ENCODE assay signal across 1 cellular context in the genomic region with DNA sequence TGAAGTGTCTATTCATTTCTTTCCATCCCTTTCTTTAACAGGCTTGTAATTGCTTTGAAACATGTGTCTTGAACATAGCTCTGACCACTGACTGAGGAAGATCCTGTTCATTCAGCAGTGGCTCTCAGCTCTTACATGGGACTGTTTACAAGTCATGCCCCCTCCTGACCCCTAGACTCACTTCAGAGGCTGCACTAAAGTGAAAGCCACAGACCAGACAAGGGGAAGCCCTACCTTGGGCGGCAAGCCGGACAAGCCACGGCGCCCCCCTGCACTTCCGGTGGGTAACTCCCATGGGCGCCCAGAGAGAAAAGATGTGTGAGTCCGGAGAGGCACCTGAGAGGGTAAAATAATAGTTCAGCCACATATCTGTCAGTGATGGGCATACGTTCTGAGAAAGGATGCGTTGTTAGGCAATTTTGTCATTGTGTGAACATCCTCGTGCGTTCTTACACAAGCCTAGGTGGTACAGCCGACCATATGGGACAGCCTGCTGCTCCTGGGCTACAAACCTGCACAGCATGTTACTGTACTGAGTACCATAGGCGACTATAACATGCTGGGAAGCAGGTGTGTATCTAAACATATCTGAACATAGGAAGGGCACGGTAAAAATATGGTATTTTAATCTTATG.
TF ChIP-seq lines count a peak whose summit lies in the region.

No MANE protein-coding gene starts in this region.

TF ChIP-seq in GM23338, 12 proteins besides CTCF, POLR2A, EP300 and RAD21 (continued from another document):
- TF ChIP-seq, protein P1, sequence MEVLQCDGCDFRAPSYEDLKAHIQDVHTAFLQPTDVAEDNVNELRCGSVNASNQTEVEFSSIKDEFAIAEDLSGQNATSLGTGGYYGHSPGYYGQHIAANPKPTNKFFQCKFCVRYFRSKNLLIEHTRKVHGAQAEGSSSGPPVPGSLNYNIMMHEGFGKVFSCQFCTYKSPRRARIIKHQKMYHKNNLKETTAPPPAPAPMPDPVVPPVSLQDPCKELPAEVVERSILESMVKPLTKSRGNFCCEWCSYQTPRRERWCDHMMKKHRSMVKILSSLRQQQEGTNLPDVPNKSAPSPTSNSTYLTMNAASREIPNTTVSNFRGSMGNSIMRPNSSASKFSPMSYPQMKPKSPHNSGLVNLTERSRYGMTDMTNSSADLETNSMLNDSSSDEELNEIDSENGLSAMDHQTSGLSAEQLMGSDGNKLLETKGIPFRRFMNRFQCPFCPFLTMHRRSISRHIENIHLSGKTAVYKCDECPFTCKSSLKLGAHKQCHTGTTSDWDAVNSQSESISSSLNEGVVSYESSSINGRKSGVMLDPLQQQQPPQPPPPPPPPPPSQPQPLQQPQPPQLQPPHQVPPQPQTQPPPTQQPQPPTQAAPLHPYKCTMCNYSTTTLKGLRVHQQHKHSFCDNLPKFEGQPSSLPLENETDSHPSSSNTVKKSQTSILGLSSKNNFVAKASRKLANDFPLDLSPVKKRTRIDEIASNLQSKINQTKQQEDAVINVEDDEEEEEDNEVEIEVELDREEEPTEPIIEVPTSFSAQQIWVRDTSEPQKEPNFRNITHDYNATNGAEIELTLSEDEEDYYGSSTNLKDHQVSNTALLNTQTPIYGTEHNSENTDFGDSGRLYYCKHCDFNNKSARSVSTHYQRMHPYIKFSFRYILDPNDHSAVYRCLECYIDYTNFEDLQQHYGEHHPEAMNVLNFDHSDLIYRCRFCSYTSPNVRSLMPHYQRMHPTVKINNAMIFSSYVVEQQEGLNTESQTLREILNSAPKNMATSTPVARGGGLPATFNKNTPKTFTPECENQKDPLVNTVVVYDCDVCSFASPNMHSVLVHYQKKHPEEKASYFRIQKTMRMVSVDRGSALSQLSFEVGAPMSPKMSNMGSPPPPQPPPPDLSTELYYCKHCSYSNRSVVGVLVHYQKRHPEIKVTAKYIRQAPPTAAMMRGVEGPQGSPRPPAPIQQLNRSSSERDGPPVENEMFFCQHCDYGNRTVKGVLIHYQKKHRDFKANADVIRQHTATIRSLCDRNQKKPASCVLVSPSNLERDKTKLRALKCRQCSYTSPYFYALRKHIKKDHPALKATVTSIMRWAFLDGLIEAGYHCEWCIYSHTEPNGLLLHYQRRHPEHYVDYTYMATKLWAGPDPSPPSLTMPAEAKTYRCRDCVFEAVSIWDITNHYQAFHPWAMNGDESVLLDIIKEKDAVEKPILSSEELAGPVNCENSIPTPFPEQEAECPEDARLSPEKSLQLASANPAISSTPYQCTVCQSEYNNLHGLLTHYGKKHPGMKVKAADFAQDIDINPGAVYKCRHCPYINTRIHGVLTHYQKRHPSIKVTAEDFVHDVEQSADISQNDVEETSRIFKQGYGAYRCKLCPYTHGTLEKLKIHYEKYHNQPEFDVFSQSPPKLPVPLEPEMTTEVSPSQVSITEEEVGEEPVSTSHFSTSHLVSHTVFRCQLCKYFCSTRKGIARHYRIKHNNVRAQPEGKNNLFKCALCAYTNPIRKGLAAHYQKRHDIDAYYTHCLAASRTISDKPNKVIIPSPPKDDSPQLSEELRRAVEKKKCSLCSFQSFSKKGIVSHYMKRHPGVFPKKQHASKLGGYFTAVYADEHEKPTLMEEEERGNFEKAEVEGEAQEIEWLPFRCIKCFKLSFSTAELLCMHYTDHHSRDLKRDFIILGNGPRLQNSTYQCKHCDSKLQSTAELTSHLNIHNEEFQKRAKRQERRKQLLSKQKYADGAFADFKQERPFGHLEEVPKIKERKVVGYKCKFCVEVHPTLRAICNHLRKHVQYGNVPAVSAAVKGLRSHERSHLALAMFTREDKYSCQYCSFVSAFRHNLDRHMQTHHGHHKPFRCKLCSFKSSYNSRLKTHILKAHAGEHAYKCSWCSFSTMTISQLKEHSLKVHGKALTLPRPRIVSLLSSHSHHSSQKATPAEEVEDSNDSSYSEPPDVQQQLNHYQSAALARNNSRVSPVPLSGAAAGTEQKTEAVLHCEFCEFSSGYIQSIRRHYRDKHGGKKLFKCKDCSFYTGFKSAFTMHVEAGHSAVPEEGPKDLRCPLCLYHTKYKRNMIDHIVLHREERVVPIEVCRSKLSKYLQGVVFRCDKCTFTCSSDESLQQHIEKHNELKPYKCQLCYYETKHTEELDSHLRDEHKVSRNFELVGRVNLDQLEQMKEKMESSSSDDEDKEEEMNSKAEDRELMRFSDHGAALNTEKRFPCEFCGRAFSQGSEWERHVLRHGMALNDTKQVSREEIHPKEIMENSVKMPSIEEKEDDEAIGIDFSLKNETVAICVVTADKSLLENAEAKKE (CRISPR knock-in tag; IDR thresholded peaks at IDR 0.05), result no peak
- TF ChIP-seq ZNF114 (CRISPR knock-in tag; IDR thresholded peaks at IDR 0.05), result no peak
- TF ChIP-seq, protein P2, sequence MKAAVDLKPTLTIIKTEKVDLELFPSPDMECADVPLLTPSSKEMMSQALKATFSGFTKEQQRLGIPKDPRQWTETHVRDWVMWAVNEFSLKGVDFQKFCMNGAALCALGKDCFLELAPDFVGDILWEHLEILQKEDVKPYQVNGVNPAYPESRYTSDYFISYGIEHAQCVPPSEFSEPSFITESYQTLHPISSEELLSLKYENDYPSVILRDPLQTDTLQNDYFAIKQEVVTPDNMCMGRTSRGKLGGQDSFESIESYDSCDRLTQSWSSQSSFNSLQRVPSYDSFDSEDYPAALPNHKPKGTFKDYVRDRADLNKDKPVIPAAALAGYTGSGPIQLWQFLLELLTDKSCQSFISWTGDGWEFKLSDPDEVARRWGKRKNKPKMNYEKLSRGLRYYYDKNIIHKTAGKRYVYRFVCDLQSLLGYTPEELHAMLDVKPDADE (IDR thresholded peaks at IDR 0.05), result no peak
- no peak for TF ChIP-seq JUNB (IDR thresholded peaks at IDR 0.05; ENCODE audit: unreplicated experiment)
- TF ChIP-seq CREB1 (CRISPR knock-in tag; IDR thresholded peaks at IDR 0.05; ENCODE audit: low read depth), result no peak
- TF ChIP-seq POLR2AphosphoS5 (IDR thresholded peaks at IDR 0.05; ENCODE audit: low read depth), result no peak
- TF ChIP-seq NANOG (IDR thresholded peaks at IDR 0.05; ENCODE audit: borderline replicate concordance), result no peak
- TF ChIP-seq ZNF331 (CRISPR knock-in tag; IDR thresholded peaks at IDR 0.05; ENCODE audit: low read depth), result no peak
- TF ChIP-seq, protein P3, sequence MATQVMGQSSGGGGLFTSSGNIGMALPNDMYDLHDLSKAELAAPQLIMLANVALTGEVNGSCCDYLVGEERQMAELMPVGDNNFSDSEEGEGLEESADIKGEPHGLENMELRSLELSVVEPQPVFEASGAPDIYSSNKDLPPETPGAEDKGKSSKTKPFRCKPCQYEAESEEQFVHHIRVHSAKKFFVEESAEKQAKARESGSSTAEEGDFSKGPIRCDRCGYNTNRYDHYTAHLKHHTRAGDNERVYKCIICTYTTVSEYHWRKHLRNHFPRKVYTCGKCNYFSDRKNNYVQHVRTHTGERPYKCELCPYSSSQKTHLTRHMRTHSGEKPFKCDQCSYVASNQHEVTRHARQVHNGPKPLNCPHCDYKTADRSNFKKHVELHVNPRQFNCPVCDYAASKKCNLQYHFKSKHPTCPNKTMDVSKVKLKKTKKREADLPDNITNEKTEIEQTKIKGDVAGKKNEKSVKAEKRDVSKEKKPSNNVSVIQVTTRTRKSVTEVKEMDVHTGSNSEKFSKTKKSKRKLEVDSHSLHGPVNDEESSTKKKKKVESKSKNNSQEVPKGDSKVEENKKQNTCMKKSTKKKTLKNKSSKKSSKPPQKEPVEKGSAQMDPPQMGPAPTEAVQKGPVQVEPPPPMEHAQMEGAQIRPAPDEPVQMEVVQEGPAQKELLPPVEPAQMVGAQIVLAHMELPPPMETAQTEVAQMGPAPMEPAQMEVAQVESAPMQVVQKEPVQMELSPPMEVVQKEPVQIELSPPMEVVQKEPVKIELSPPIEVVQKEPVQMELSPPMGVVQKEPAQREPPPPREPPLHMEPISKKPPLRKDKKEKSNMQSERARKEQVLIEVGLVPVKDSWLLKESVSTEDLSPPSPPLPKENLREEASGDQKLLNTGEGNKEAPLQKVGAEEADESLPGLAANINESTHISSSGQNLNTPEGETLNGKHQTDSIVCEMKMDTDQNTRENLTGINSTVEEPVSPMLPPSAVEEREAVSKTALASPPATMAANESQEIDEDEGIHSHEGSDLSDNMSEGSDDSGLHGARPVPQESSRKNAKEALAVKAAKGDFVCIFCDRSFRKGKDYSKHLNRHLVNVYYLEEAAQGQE (IDR thresholded peaks at IDR 0.05; ENCODE audit: unreplicated experiment), result no peak
- TF ChIP-seq EZH2phosphoT487 (IDR thresholded peaks at IDR 0.05; ENCODE audit: unreplicated experiment), result no peak
- TF ChIP-seq STAT1 (IDR thresholded peaks at IDR 0.05; ENCODE audit: unreplicated experiment), result no peak
